Comparison of ENCODE assay signal across 8 cellular contexts in genomic region chr9:40991741-40992471, GRCh38.
DNase-seq lines count a peak whose midpoint lies in the region; ATAC-seq, FAIRE-seq and TF ChIP-seq lines count a peak whose summit lies in the region.
"Not testable (repeated sequence)": the region's sequence is repeated elsewhere in the genome, so short reads cannot be mapped to it uniquely, and the experiment has no call there.

No MANE protein-coding gene starts in this region.

- WGBS in GM12878 (ENCODE audit: insufficient coverage, insufficient replicate concordance, low lambda C conversion rate, missing lambda C conversion rate) = 9% methylated on average over 54 of the region's 54 CpGs
- WGBS in heart right ventricle, 2 donors = 7 to 11% methylated on average over 54 of the region's 54 CpGs

- not testable (repeated sequence) for H3F3A ChIP-seq in DOHH2 (ENCODE audit: control insufficient read depth, insufficient read depth)

- H2AFZ ChIP-seq in GM12878 (ENCODE audit: control insufficient read depth, low read depth, low read length) = peak overlapping the region; percentile 98

- H3K9me2 ChIP-seq in DOHH2 (replicated peaks; ENCODE audit: control insufficient read depth, low read length) = not testable (repeated sequence)

- H3K36me3 ChIP-seq in DOHH2 (ENCODE audit: control insufficient read depth, low read length) (peaks cover 30% of the 10 kb centered on the region), heart right ventricle (peaks cover 0 to 20% (median 4%) of the 10 kb centered on the region in 9 donors)
- not testable (repeated sequence) for H3K36me3 ChIP-seq in GM12878 (ENCODE audit: control insufficient read depth in 2 of 2, insufficient read depth in 2 of 2, low read length in 1 of 2)

- H3K9me3 ChIP-seq in DOHH2 (ENCODE audit: control insufficient read depth, insufficient read depth, low read length); GM12878 (replicated peaks; ENCODE audit: control insufficient read depth, insufficient read depth, low read length); heart right ventricle: not testable (repeated sequence)

- H3K4me1 ChIP-seq in DOHH2 (ENCODE audit: control insufficient read depth, low read length) (peaks cover 16% of the 10 kb centered on the region), heart right ventricle (peaks cover 0 to 41% (median 32%) of the 10 kb centered on the region in 9 donors)
- H3K4me1 ChIP-seq in GM12878 (ENCODE audit: control insufficient read depth, insufficient read depth, low read length) = not testable (repeated sequence)

- DNase-seq in T-helper 22 cell (ENCODE audit: low read depth) = peak; percentile 98
- DNase-seq in GM12878 (ENCODE audit: low read depth, low spot score) = peak; percentile 98
- DNase-seq in heart right ventricle = peak; percentile 98
- peak; percentile 97 for DNase-seq in non-pigmented ciliary epithelial cell (ENCODE audit: low read depth)
- peak; percentile 100 for DNase-seq in stimulated activated effector memory CD8-positive, alpha-beta T cell treated with anti-CD3 and anti-CD28 coated beads, Interleukin-12 subunit alpha, Interleukin-12 subunit beta, amount 100 ng/mL, for 72 hours (ENCODE audit: low spot score in 2 of 2)

- peaks cover 29% of the 10 kb centered on the region for H3K36me3 Mint-ChIP-seq in stimulated activated effector memory CD8-positive, alpha-beta T cell treated with anti-CD3 and anti-CD28 coated beads, Interleukin-12 subunit alpha, Interleukin-12 subunit beta, amount 100 ng/mL, for 72 hours

- intact Hi-C loops in GM12878 (cut with micrococcal nuclease; ENCODE audit: unreplicated experiment) = loop anchor here (10.0 kb wide), 1 partner anchor 73 kb away; no protein-coding TSS in a partner anchor
- intact Hi-C loops in heart right ventricle (cut with DNase I) = not testable (repeated sequence)

- H3K4me2 ChIP-seq in DOHH2 (ENCODE audit: low read length) (peak overlapping the region; percentile 91), GM12878 (ENCODE audit: control insufficient read depth, insufficient read depth) (peak overlapping the region; percentile 90)

- H3K9me3 Mint-ChIP-seq in stimulated activated effector memory CD8-positive, alpha-beta T cell treated with anti-CD3 and anti-CD28 coated beads, Interleukin-12 subunit alpha, Interleukin-12 subunit beta, amount 100 ng/mL, for 72 hours = not testable (repeated sequence)

- peak; percentile 25; the same call in 1 of the 2 replicates for TF ChIP-seq RAD21 in GM12878 (IDR thresholded peaks at IDR 0.05; ENCODE audit: insufficient read depth, low read depth, low read length)

- POLR2A ChIA-PET in GM12878 (lab: Charles Lee) = not testable (repeated sequence)

- peak overlapping the region; percentile 98 for H3K9ac ChIP-seq in GM12878 (ENCODE audit: control insufficient read depth, insufficient read depth, low read length)

- H3K27ac ChIP-seq in DOHH2 (ENCODE audit: low read depth, low read length) (peak overlapping the region; percentile 93), GM12878 (ENCODE audit: control insufficient read depth, insufficient read depth) (peak overlapping the region; percentile 99), heart right ventricle (peak overlapping the region; percentile 82 to 96 (median 94))

- H3K27me3 ChIP-seq in DOHH2 (ENCODE audit: control insufficient read depth, low read length); GM12878 (replicated peaks in 1 of 2; ENCODE audit: control insufficient read depth in 2 of 2, insufficient read depth in 2 of 2, low read length in 1 of 2); heart right ventricle: not testable (repeated sequence)

- CTCF ChIA-PET in GM12878 (lab: Yijun Ruan, JAX) = interaction anchor here (0.5 to 1.2 kb wide), 6 partner anchors 8 to 96 kb away, joined by 3 to 4 read pairs (median 3); no protein-coding TSS in a partner anchor

- peaks cover 25% of the 10 kb centered on the region for H3K4me1 Mint-ChIP-seq in stimulated activated effector memory CD8-positive, alpha-beta T cell treated with anti-CD3 and anti-CD28 coated beads, Interleukin-12 subunit alpha, Interleukin-12 subunit beta, amount 100 ng/mL, for 72 hours

- H3K79me2 ChIP-seq in DOHH2 (ENCODE audit: control insufficient read depth, low read length) = peaks cover 39% of the 10 kb centered on the region
- peaks cover 39% of the 10 kb centered on the region for H3K79me2 ChIP-seq in GM12878 (ENCODE audit: control insufficient read depth, insufficient read depth, low read length)

- SMC1A ChIA-PET in GM12878 (lab: Charles Lee; ENCODE audit: uncharacterized antibody, unreplicated experiment) = interaction anchor here (1.0 kb wide), 1 partner anchor 73 kb away, joined by 5 read pairs; no protein-coding TSS in a partner anchor

- H3K4me3 Mint-ChIP-seq in stimulated activated effector memory CD8-positive, alpha-beta T cell treated with anti-CD3 and anti-CD28 coated beads, Interleukin-12 subunit alpha, Interleukin-12 subunit beta, amount 100 ng/mL, for 72 hours = not testable (repeated sequence)

- ATAC-seq in GM21390 (IDR thresholded peaks at IDR 0.05; ENCODE audit: unreplicated experiment) (peak; percentile 100), HG03520 (IDR thresholded peaks at IDR 0.05; ENCODE audit: unreplicated experiment) (peak; percentile 100), GM12878 (peak; percentile 98), heart right ventricle (peak; percentile 100)
- ATAC-seq in stimulated activated effector memory CD8-positive, alpha-beta T cell treated with anti-CD3 and anti-CD28 coated beads, Interleukin-12 subunit alpha, Interleukin-12 subunit beta, amount 100 ng/mL, for 72 hours = peak; percentile 100

- TF ChIP-seq CTCF in DOHH2 (IDR thresholded peaks at IDR 0.05; ENCODE audit: low read depth, low read length, poor library complexity, severe bottlenecking) = peak; percentile 96
- peak; percentile 84 to 98 (median 97) for TF ChIP-seq CTCF in GM12878 (IDR thresholded peaks at IDR 0.05 in 2 of 3, conservative IDR thresholded peaks at IDR 0.05 in 1 of 3; ENCODE audit: control insufficient read depth in 2 of 3, extremely low read depth in 1 of 3, insufficient read depth in 1 of 3, low read depth in 3 of 3, low read length in 3 of 3)
- TF ChIP-seq CTCF in heart right ventricle (IDR thresholded peaks at IDR 0.05) = peak; percentile 89 to 100 (median 96)

- BruUV-seq in GM12878 (replicated peaks; lab: Mats Ljungman, UMichigan) = TSS peak; percentile 83

- TF ChIP-seq POLR2A in GM12878 (IDR thresholded peaks at IDR 0.05; ENCODE audit: low read depth, low read length) = peak; percentile 78

- in situ Hi-C loops in GM12878 (cut with MboI) = not testable (repeated sequence)

- not testable (repeated sequence) for FAIRE-seq in GM12878 (lab: Jason Lieb, UNC)

- H4K20me1 ChIP-seq in DOHH2 (ENCODE audit: control insufficient read depth, insufficient read depth, low read depth, low read length); GM12878 (ENCODE audit: control insufficient read depth, insufficient read depth): not testable (repeated sequence)

- not testable (repeated sequence) for H3K27ac Mint-ChIP-seq in stimulated activated effector memory CD8-positive, alpha-beta T cell treated with anti-CD3 and anti-CD28 coated beads, Interleukin-12 subunit alpha, Interleukin-12 subunit beta, amount 100 ng/mL, for 72 hours

- RAD21 ChIA-PET in GM12878 (lab: Charles Lee; ENCODE audit: unreplicated experiment) = interaction anchor here (0.9 kb wide), 1 partner anchor 73 kb away, joined by 3 read pairs; no protein-coding TSS in a partner anchor

- TF ChIP-seq EP300 in GM12878 (IDR thresholded peaks at IDR 0.05; ENCODE audit: borderline replicate concordance in 1 of 2, control insufficient read depth in 1 of 2, low read depth in 2 of 2, low read length in 2 of 2) = not testable (repeated sequence)

- H3K4me3 ChIP-seq in DOHH2 (ENCODE audit: low read length) (peak overlapping the region; percentile 95), GM12878 (peak overlapping the region; percentile 86), heart right ventricle (peak overlapping the region; percentile 48 to 91 (median 70))

TF ChIP-seq in GM12878, 131 proteins besides CTCF, POLR2A, EP300 and RAD21 (continues in another document):
- TF ChIP-seq HDGF (IDR thresholded peaks at IDR 0.05) (peak; percentile 99), IKZF2 (IDR thresholded peaks at IDR 0.05) (peak; percentile 82 to 86), CBX5 (IDR thresholded peaks at IDR 0.05; ENCODE audit: low read depth) (peak; percentile 98), MEF2A (IDR thresholded peaks at IDR 0.05; ENCODE audit: insufficient read depth, low read depth, low read length) (peak; percentile 77), RB1 (IDR thresholded peaks at IDR 0.05; ENCODE audit: borderline replicate concordance) (peak; percentile 93), JUNB (IDR thresholded peaks at IDR 0.05) (0 out of 2 replicates have a peak, but pooled peaks have one; percentile 5), ZNF207 (IDR thresholded peaks at IDR 0.05; ENCODE audit: borderline replicate concordance) (peak; percentile 99), KLF5 (IDR thresholded peaks at IDR 0.05; ENCODE audit: partially characterized antibody) (peak; percentile 60), POLR2AphosphoS5 (IDR thresholded peaks at IDR 0.05; ENCODE audit: low read length) (peak; percentile 97)
- TF ChIP-seq, protein P1, sequence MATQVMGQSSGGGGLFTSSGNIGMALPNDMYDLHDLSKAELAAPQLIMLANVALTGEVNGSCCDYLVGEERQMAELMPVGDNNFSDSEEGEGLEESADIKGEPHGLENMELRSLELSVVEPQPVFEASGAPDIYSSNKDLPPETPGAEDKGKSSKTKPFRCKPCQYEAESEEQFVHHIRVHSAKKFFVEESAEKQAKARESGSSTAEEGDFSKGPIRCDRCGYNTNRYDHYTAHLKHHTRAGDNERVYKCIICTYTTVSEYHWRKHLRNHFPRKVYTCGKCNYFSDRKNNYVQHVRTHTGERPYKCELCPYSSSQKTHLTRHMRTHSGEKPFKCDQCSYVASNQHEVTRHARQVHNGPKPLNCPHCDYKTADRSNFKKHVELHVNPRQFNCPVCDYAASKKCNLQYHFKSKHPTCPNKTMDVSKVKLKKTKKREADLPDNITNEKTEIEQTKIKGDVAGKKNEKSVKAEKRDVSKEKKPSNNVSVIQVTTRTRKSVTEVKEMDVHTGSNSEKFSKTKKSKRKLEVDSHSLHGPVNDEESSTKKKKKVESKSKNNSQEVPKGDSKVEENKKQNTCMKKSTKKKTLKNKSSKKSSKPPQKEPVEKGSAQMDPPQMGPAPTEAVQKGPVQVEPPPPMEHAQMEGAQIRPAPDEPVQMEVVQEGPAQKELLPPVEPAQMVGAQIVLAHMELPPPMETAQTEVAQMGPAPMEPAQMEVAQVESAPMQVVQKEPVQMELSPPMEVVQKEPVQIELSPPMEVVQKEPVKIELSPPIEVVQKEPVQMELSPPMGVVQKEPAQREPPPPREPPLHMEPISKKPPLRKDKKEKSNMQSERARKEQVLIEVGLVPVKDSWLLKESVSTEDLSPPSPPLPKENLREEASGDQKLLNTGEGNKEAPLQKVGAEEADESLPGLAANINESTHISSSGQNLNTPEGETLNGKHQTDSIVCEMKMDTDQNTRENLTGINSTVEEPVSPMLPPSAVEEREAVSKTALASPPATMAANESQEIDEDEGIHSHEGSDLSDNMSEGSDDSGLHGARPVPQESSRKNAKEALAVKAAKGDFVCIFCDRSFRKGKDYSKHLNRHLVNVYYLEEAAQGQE (IDR thresholded peaks at IDR 0.05; ENCODE audit: low read depth, low read length) = peak; percentile 57; the same call in 1 of the 2 replicates

Comparison
In these comparisons a context has a peak if more than half of its experiments do, and no peak if none do; other contexts are left out.
1. Peak in every context shown above with its lines: DNase-seq, ATAC-seq, H3K4me3 ChIP-seq and H3K27ac ChIP-seq.